Comparison of ENCODE assay signal across 24 cellular contexts in the genomic region with DNA sequence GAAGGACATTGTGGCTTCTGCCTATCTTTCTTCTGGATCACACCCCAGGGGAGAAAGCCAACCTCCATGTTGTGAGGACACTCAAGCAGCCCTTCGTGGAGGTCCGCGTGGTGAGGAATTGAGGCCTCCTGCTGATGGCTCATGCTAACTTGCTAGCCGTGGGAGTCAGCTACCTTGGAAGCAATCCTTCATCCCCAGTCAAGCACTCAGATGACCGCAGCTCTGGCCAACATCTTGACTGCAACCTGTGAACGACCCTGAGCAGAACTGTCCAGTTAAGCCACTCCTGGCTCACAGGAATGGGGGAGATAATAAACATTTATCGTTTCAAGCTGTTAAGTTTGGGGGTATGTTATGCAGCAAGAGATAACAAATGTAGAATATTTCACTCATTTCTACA. TPM values are rescaled to one million over a fixed set of nuclear protein-coding genes. Genes with fewer than 3 reads are reported as not detected.
A peak's percentile ranks its signal among the peaks of the same experiment; 100 is the strongest.
DNase-seq lines count a peak whose midpoint lies in the region; ATAC-seq, FAIRE-seq and TF ChIP-seq lines count a peak whose summit lies in the region.
"Had no signal": no experiment of that assay in that cellular context is flagged by ENCODE, and none has a peak within 500 bp of the region (broad histone marks: within the 10 kb centered on the region; RNA-seq: fewer than 3 reads in every experiment).

No MANE protein-coding gene starts in this region.

- H3K4me3 ChIP-seq in K562 (no peak overlapping the region), osteoblast (ENCODE audit: insufficient read depth, low read length) (no peak overlapping the region)
- H3K4me3 ChIP-seq: BLaER1 had no signal

- peak; percentile 63 for FAIRE-seq in K562 (lab: Jason Lieb, UNC)
- FAIRE-seq: A204.1, G401.6, GM12891, GM19239 had no signal

- CTCF ChIA-PET in K562 (lab: Yijun Ruan, JAX; ENCODE audit: low intra/inter-chr PET ratio) = no interaction called here

- H3K27me3 ChIP-seq in K562 (ENCODE audit: control insufficient read depth in 2 of 2, insufficient read depth in 2 of 2, low read length in 2 of 2) (no peaks in the 10 kb centered on the region), osteoblast (ENCODE audit: insufficient read depth, low read length) (no peaks in the 10 kb centered on the region)
- H3K27me3 ChIP-seq: BE2C, BLaER1 had no signal

- POLR2A ChIA-PET in K562 (lab: Yijun Ruan, JAX) = interaction anchor here (1.7 to 2.3 kb wide), 3 partner anchors 11 to 18 kb away, joined by 5 to 10 read pairs (median 8); partner anchors contain the start of gene CNKSR3

- H3K9me3 ChIP-seq in K562 (replicated peaks; ENCODE audit: control insufficient read depth, insufficient read depth, low read depth, low read length) (peaks cover 11% of the 10 kb centered on the region), osteoblast (ENCODE audit: low read depth, low read length) (no peaks in the 10 kb centered on the region)
- H3K9me3 ChIP-seq: BE2C, BLaER1 had no signal

- ATAC-seq in K562 = peak; percentile 48
- ATAC-seq in GM19328 (IDR thresholded peaks at IDR 0.05; ENCODE audit: unreplicated experiment) = no peak

- peak in 3 of 4 experiments; percentile 27 to 60 (median 33) for DNase-seq in K562 (ENCODE audit: extremely low read depth in 1 of 4, low spot score in 3 of 4)
- DNase-seq in osteoblast (ENCODE audit: insufficient read length, low spot score, missing footprints) = peak; percentile 57
- DNase-seq in head of caudate nucleus = no peak
- DNase-seq in NCI-H1694 (lab: John Stamatoyannopoulos, UW) = no peak
- DNase-seq: 8988T; ACHN; BE2C; C1 segment of cervical spinal cord; CD4-positive, alpha-beta memory T cell; CD4-positive, CD25-positive, alpha-beta regulatory T cell; CD8-positive, alpha-beta memory T cell; COR-L47; DMS 273 treated with DMSO at 0.1 percent for 48 hours; DMS153; DMS79 treated with DMSO at 0.1 percent for 48 hours; GF-D8 had no signal

- H3K27ac ChIP-seq in VCaP (peak overlapping the region; percentile 44), K562 (ENCODE audit: extremely low read depth, low read depth, low read length) (0 out of 3 replicates have a peak overlapping the region, but pooled peaks have one; percentile 19), osteoblast (ENCODE audit: low read depth, low read length) (no peak overlapping the region)
- H3K27ac ChIP-seq: BLaER1 had no signal

- intact Hi-C loops in K562 (cut with micrococcal nuclease) (no loop called here), head of caudate nucleus (cut with DNase I) (no loop called here)

- H3K9me1 ChIP-seq in K562 (ENCODE audit: control insufficient read depth, insufficient read depth, low read length) = no peaks in the 10 kb centered on the region

- BruUV-seq in K562 (replicated peaks; lab: Mats Ljungman, UMichigan) = no TSS peak

- H3K4me1 ChIP-seq in K562 (replicated peaks in 1 of 2; ENCODE audit: control insufficient read depth in 2 of 2, insufficient read depth in 2 of 2, low read length in 2 of 2) = peaks cover 0 to 19% of the 10 kb centered on the region in 2 experiments; a peak in 2 of 5 replicates
- H3K4me1 ChIP-seq in osteoblast (ENCODE audit: insufficient read depth, low read length) = no peaks in the 10 kb centered on the region
- H3K4me1 ChIP-seq: BE2C, BLaER1 had no signal

- H4K20me1 ChIP-seq in K562 (replicated peaks; ENCODE audit: control insufficient read depth, insufficient read depth, low read length) (no peaks in the 10 kb centered on the region), osteoblast (ENCODE audit: insufficient read depth, low read length) (no peaks in the 10 kb centered on the region)
- H4K20me1 ChIP-seq: BLaER1 had no signal

- H2AFZ ChIP-seq in K562 (ENCODE audit: low read depth, low read length) (peak overlapping the region; percentile 45), osteoblast (ENCODE audit: low read length) (no peak overlapping the region)

- TF ChIP-seq RAD21 in K562 (CRISPR knock-in tag; conservative IDR thresholded peaks at IDR 0.05 in 1 of 2, IDR thresholded peaks at IDR 0.05 in 1 of 2) = no peak

- no peak overlapping the region for H3K4me2 ChIP-seq in K562 (ENCODE audit: insufficient read depth, low read length)
- no peak overlapping the region for H3K4me2 ChIP-seq in osteoblast (ENCODE audit: insufficient read depth, low read length)
- H3K4me2 ChIP-seq: BLaER1 had no signal

- H3K36me3 ChIP-seq in K562 (ENCODE audit: control insufficient read depth, insufficient read depth, low read length) = no peaks in the 10 kb centered on the region
- H3K36me3 ChIP-seq in osteoblast (ENCODE audit: insufficient read depth, low read length) = no peaks in the 10 kb centered on the region
- H3K36me3 ChIP-seq: BE2C, BLaER1 had no signal

- TF ChIP-seq CTCF in VCaP (conservative IDR thresholded peaks at IDR 0.05) (no peak), K562 (IDR thresholded peaks at IDR 0.05 in 2 of 3, conservative IDR thresholded peaks at IDR 0.05 in 1 of 3; ENCODE audit: insufficient read depth in 2 of 3, low read depth in 1 of 3, low read length in 3 of 3) (no peak), osteoblast (IDR thresholded peaks at IDR 0.05; ENCODE audit: extremely low read depth, low read depth, low read length) (no peak)

- TF ChIP-seq POLR2A in K562 (conservative IDR thresholded peaks at IDR 0.05) = no peak

- 53% methylated on average over 7 of the region's 7 CpGs for WGBS in K562 (ENCODE audit: insufficient coverage, low coverage, missing lambda C conversion rate)

- H3K79me2 ChIP-seq in K562 (ENCODE audit: control insufficient read depth, insufficient read depth, low read length) = no peaks in the 10 kb centered on the region
- H3K79me2 ChIP-seq in osteoblast (ENCODE audit: insufficient read depth, low read length) = no peaks in the 10 kb centered on the region

- TF ChIP-seq EP300 in K562 (IDR thresholded peaks at IDR 0.05; ENCODE audit: low read length) = peak; percentile 37; the same call in 1 of the 2 replicates

- in situ Hi-C loops in K562 (cut with MboI) = loop anchor here (25.0 kb wide), 1 partner anchor 1534 kb away; the partner anchor contains the start of gene FBXO5

- H3K9ac ChIP-seq in K562 (ENCODE audit: insufficient read depth in 1 of 2, low read depth in 2 of 2, low read length in 2 of 2) = no peak overlapping the region
- H3K9ac ChIP-seq: BLaER1 had no signal

TF ChIP-seq in K562, 482 proteins besides CTCF, POLR2A, EP300 and RAD21 (continues in another document):
- TF ChIP-seq, protein P1, sequence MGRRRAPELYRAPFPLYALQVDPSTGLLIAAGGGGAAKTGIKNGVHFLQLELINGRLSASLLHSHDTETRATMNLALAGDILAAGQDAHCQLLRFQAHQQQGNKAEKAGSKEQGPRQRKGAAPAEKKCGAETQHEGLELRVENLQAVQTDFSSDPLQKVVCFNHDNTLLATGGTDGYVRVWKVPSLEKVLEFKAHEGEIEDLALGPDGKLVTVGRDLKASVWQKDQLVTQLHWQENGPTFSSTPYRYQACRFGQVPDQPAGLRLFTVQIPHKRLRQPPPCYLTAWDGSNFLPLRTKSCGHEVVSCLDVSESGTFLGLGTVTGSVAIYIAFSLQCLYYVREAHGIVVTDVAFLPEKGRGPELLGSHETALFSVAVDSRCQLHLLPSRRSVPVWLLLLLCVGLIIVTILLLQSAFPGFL (CRISPR knock-in tag; IDR thresholded peaks at IDR 0.05) = no peak
- no peak for TF ChIP-seq CC2D1A (IDR thresholded peaks at IDR 0.05)
- no peak for TF ChIP-seq HDAC8 (tag; IDR thresholded peaks at IDR 0.05)
- peak; percentile 62 to 93 for TF ChIP-seq CBX3 (IDR thresholded peaks at IDR 0.05; ENCODE audit: borderline replicate concordance in 1 of 2, low read length in 2 of 2)
- no peak for TF ChIP-seq ETV1 (tag; conservative IDR thresholded peaks at IDR 0.05; ENCODE audit: low read depth)
- no peak for TF ChIP-seq MEF2A (IDR thresholded peaks at IDR 0.05; ENCODE audit: control insufficient read depth, low read depth, low read length)
- TF ChIP-seq ATF4 (CRISPR knock-in tag; IDR thresholded peaks at IDR 0.05) = no peak
- no peak for TF ChIP-seq IRF2 (CRISPR knock-in tag; IDR thresholded peaks at IDR 0.05)
- TF ChIP-seq ZNF766 (CRISPR knock-in tag; conservative IDR thresholded peaks at IDR 0.05) = no peak
- TF ChIP-seq ZKSCAN8 (CRISPR knock-in tag; IDR thresholded peaks at IDR 0.05) = no peak
- no peak for TF ChIP-seq NR2C1 (IDR thresholded peaks at IDR 0.05)
- TF ChIP-seq NR2C1 (tag; IDR thresholded peaks at IDR 0.05) = no peak

RNA-seq across cellular contexts. Expression of gene CNKSR3, which starts 10.9 kb away (rescaled TPM):
- total RNA-seq in K562 (2011; cell fraction: chromatin; rRNA removed; ENCODE audit: low replicate concordance) = 10.5 and 14.3 TPM in 2 replicates
- 4.2 and 4.6 TPM in 2 replicates for total RNA-seq in K562 (2011; cell fraction: nucleolus; rRNA removed)
- 7.0 and 15.1 TPM in 2 replicates for total RNA-seq in K562 (2011; cell fraction: nucleoplasm; rRNA removed)
- total RNA-seq in K562 (2014; rRNA removed) (6.7 and 11.6 TPM in 2 replicates), K562 (2014; rRNA removed; fragmentation: Illumina TruSeq; extraction: Trizol) (19.4 and 20.6 TPM in 2 replicates), K562 (2015; rRNA removed; fragmentation: Illumina TruSeq; extraction: Trizol) (17.4 and 18.6 TPM in 2 replicates), K562 (2021) (25.7 and 27.9 TPM in 2 replicates), osteoblast (4.7 and 5.4 TPM in 2 replicates)
- polyA plus RNA-seq in K562 (2011; rRNA removed) (7.1 and 8.1 TPM in 2 replicates), K562 (2014; fragmentation: Illumina TruSeq; extraction: Trizol) (24.2 and 29.6 TPM in 2 replicates), K562 (2014; fragmentation: Nextera tagmentation; extraction: Ambion mirVana) (1 to 10 TPM; 4.5 to 5.3 TPM), K562 (2014; rRNA removed) (9.5 and 9.7 TPM in 2 replicates)
- 4.9 and 5.0 TPM in 2 replicates for polyA plus RNA-seq in K562 (2011; cell fraction: cytosol; rRNA removed)
- 5.8 and 8.4 TPM in 2 replicates for polyA plus RNA-seq in K562 (2011; cell fraction: nucleus; rRNA removed)
- polyA plus RNA-seq in K562 (2012) = 5.2 and 13.5 TPM in 2 replicates
- 11.9 and 12.1 TPM in 2 replicates for polyA minus RNA-seq in K562 (2011; rRNA and poly(A)+ RNA removed)
- 5.2 and 6.2 TPM in 2 replicates for polyA minus RNA-seq in K562 (2011; cell fraction: cytosol; rRNA and poly(A)+ RNA removed)
- 3.0 and 5.4 TPM in 2 replicates for polyA minus RNA-seq in K562 (2011; cell fraction: nucleus; rRNA and poly(A)+ RNA removed)
- total RNA-seq: CD4-positive, alpha-beta memory T cell had no signal
- polyA plus RNA-seq: CD14-positive monocyte; CD4-positive, alpha-beta memory T cell; CD4-positive, CD25-positive, alpha-beta regulatory T cell; CD8-positive, alpha-beta memory T cell had no signal

Comparison
In these comparisons a context has a peak if more than half of its experiments do, and no peak if none do; other contexts are left out.
1. DNase-seq: peak in K562 (3 of 4) and osteoblast (single experiment); none in head of caudate nucleus (0 of 42) and NCI-H1694 (single experiment).